In the genomic region with DNA sequence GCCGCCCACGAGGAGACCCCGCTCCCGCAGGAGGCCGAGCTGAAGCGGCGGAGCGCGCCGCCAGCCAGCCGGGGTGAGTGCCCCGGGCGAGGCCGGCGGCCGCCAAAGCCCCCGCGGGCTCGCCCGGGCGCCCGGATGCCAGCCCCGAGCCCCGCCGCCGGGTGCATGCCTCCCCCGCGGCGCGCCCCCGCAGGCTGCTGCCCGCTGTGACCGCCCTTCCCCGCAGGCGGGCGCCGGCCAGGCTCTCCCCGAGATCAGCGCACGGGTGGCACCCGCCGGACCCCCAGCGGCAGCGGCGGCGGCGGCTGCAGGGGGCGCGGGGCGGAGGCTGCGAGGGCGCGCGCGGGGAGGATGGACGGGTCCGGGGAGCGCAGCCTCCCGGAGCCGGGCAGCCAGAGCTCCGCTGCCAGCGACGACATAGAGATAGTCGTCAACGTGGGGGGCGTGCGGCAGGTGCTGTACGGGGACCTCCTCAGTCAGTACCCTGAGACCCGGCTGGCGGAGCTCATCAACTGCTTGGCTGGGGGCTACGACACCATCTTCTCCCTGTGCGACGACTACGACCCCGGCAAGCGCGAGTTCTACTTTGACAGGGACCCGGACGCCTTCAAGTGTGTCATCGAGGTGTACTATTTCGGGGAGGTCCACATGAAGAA, we compare ENCODE assay signal across 10 cellular contexts. TPM values are rescaled to one million over a fixed set of nuclear protein-coding genes. Genes with fewer than 3 reads are reported as not detected.
DNase-seq lines count a peak whose midpoint lies in the region; ATAC-seq and TF ChIP-seq lines count a peak whose summit lies in the region.
"Had no signal": no experiment of that assay in that cellular context is flagged by ENCODE, and none has a peak within 500 bp of the region (broad histone marks: within the 10 kb centered on the region; RNA-seq: fewer than 3 reads in every experiment).

No MANE protein-coding gene starts in this region.

- H3K4ac ChIP-seq in mesenchymal stem cell (ENCODE audit: low read depth in 1 of 2, low read length in 2 of 2), result no peak overlapping the region

- H3K9me3 ChIP-seq in mesenchymal stem cell (ENCODE audit: control insufficient read depth, low read length), result no peaks in the 10 kb centered on the region
- no peaks in the 10 kb centered on the region for H3K9me3 ChIP-seq in thymus (ENCODE audit: control insufficient read depth)

- peak; percentile 48 for DNase-seq in activated effector memory CD4-positive, alpha-beta T cell treated with anti-CD3 and anti-CD28 coated beads, Interleukin-2, amount 50 U/mL, for 16 hours
- DNase-seq in activated effector memory CD4-positive, alpha-beta T cell treated with Interleukin-2 at 50 U/mL for 16 hours, result no peak
- DNase-seq in dorsolateral prefrontal cortex (no peak), mesenchymal stem cell (no peak), SKM-1 treated with dmso at 0.1 percent for 144 hours (lab: John Stamatoyannopoulos, UW; ENCODE audit: unreplicated experiment) (no peak), NCI-H510A (lab: John Stamatoyannopoulos, UW) (no peak)
- DNase-seq: left cardiac atrium, SIG-M5 had no signal

- no peak for TF ChIP-seq CTCF in dorsolateral prefrontal cortex (IDR thresholded peaks at IDR 0.05 in 54 of 56, conservative IDR thresholded peaks at IDR 0.05 in 2 of 56; ENCODE audit: low read depth in 1 of 56, partially characterized antibody in 56 of 56)

- no peak overlapping the region for H2AK5ac ChIP-seq in mesenchymal stem cell (ENCODE audit: low read length, severe bottlenecking)

- H4K8ac ChIP-seq in mesenchymal stem cell (ENCODE audit: low read length), result peak overlapping the region; percentile 32

- H2BK5ac ChIP-seq in mesenchymal stem cell (ENCODE audit: low read depth, low read length, poor library complexity, severe bottlenecking), result no peak overlapping the region

- H3K27me3 ChIP-seq in dorsolateral prefrontal cortex (peaks cover 0 to 38% (median 6%) of the 10 kb centered on the region in 45 donors), mesenchymal stem cell (ENCODE audit: control insufficient read depth in 1 of 2, insufficient read depth in 1 of 2, low read length in 2 of 2) (peaks cover 75 to 79% of the 10 kb centered on the region in 2 experiments), thymus (ENCODE audit: control insufficient read depth, insufficient read depth) (peaks cover 39% of the 10 kb centered on the region)

- H3K18ac ChIP-seq in mesenchymal stem cell (ENCODE audit: low read depth in 1 of 2, low read length in 2 of 2), result peak overlapping the region; percentile 33 to 84

- no peak overlapping the region for H2BK120ac ChIP-seq in mesenchymal stem cell (ENCODE audit: low read depth, low read length)

- no peaks in the 10 kb centered on the region for H3K79me1 ChIP-seq in mesenchymal stem cell (replicated peaks; ENCODE audit: low read length, poor library complexity, severe bottlenecking)

- peak overlapping the region in 1 of 2 experiments; percentile 45 for H2BK12ac ChIP-seq in mesenchymal stem cell (ENCODE audit: low read length in 2 of 2)

- no peak for ATAC-seq in GM18907 (IDR thresholded peaks at IDR 0.05; ENCODE audit: unreplicated experiment)

- no peak overlapping the region for H3K23ac ChIP-seq in mesenchymal stem cell (ENCODE audit: low read length in 2 of 2)

- peak overlapping the region; percentile 21 for H2AFZ ChIP-seq in mesenchymal stem cell (ENCODE audit: low read depth, low read length)

- H3K4me3 ChIP-seq in dorsolateral prefrontal cortex (peak overlapping the region; percentile 25 to 70 (median 56)), mesenchymal stem cell (ENCODE audit: insufficient read depth in 1 of 2, low read depth in 1 of 2, low read length in 2 of 2) (peak overlapping the region; percentile 51 to 65), thymus (ENCODE audit: low read length) (peak overlapping the region; percentile 48)

- H3K27ac ChIP-seq in dorsolateral prefrontal cortex, result peak overlapping the region in 46 of 59 donors; percentile 13 to 86 (median 70)
- H3K27ac ChIP-seq in mesenchymal stem cell (ENCODE audit: low read length, poor library complexity, severe bottlenecking), result no peak overlapping the region
- H3K27ac ChIP-seq in thymus (ENCODE audit: low read depth), result no peak overlapping the region

- H3K4me1 ChIP-seq in mesenchymal stem cell (ENCODE audit: control insufficient read depth, insufficient read depth, low read depth, low read length) (peaks cover 13% of the 10 kb centered on the region), thymus (ENCODE audit: control insufficient read depth, insufficient read depth, low read length) (peaks cover 11% of the 10 kb centered on the region)

- peak overlapping the region; percentile 98 for H3K4me2 ChIP-seq in mesenchymal stem cell (ENCODE audit: low read length, poor library complexity, severe bottlenecking)

- no peaks in the 10 kb centered on the region for H3K36me3 ChIP-seq in mesenchymal stem cell (ENCODE audit: control insufficient read depth in 1 of 2, insufficient read depth in 2 of 2, low read depth in 1 of 2, low read length in 2 of 2)
- H3K36me3 ChIP-seq in thymus (ENCODE audit: control insufficient read depth, insufficient read depth), result no peaks in the 10 kb centered on the region

- intact Hi-C loops in dorsolateral prefrontal cortex (cut with DNase I), result loop anchor here (5.0 to 10.0 kb wide), 3 partner anchors 75 to 213 kb away; no protein-coding TSS in a partner anchor

- H3K14ac ChIP-seq in mesenchymal stem cell (ENCODE audit: low read length in 2 of 2), result no peak overlapping the region

- H2BK15ac ChIP-seq in mesenchymal stem cell (ENCODE audit: low read depth, poor library complexity, severe bottlenecking), result peak overlapping the region; percentile 90

- H4K91ac ChIP-seq in mesenchymal stem cell (ENCODE audit: low read length), result no peak overlapping the region

- H3K9ac ChIP-seq in mesenchymal stem cell (ENCODE audit: low read length), result no peak overlapping the region

- 13% methylated on average over 64 of the region's 81 CpGs for WGBS in mesenchymal stem cell
- WGBS in thymus, result 7% methylated on average over 81 of the region's 81 CpGs

RNA-seq across cellular contexts. Expression of a gene that starts 0.5 kb away (rescaled TPM):
- 10 to 100 TPM; 16.9 to 84.7 (median 42.5) TPM for total RNA-seq in dorsolateral prefrontal cortex
- polyA plus RNA-seq in mesenchymal stem cell (2013, experiment 1 of 2), result 1.2 TPM
- polyA plus RNA-seq in mesenchymal stem cell (2013, experiment 2 of 2), result 1.3 TPM
- polyA plus RNA-seq in thymus, result 0.52 TPM

Comparison
In these comparisons a context has a peak if more than half of its experiments do, and no peak if none do; other contexts are left out.
1. H3K27ac ChIP-seq: peak in dorsolateral prefrontal cortex (46 of 59); none in mesenchymal stem cell (single experiment) and thymus (single experiment).
2. Peak in every context shown above with its lines, with median percentiles within 50 percentile points of each other: H3K4me3 ChIP-seq.